Comparison of ENCODE assay signal across 1 cellular context in the genomic region with DNA sequence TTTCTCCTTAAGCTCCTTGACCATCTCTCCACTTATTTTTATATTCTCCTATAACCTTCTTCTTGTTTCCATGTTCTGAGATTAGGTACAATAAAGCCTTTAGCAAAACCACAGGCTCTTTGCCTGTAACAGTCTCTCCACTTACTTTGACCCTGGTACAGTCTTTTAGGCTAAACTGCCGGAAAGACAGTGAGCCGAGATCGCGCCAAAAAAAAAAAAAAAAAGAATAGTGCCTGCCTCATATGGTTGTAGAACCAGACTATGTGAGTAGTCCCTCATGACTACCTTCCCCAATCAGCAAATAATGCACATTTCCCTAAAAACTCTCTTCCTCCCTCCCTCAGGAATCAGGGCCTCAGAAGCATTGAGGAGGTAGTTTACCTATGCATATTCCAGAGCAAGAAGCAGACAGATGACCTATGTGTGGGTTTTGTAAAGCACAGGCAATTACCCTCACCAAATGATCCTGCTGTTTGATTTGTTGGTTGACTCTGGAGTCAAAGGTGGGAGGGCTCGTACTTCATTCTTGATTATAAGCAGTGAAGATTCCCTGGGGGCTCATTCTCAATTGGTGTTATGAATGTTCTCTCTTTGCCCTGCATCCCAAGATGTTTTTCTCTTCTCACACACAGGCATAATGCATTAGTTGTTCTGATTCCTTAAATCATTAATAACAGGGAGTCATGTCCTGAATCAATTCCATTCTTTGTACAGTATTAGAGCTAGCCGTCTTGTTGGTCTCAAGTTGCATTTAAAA.
TF ChIP-seq lines count a peak whose summit lies in the region.

No MANE protein-coding gene starts in this region.

TF ChIP-seq in K562, 482 proteins besides CTCF, POLR2A, EP300 and RAD21:
- TF ChIP-seq PTBP1 (IDR thresholded peaks at IDR 0.05; ENCODE audit: low read depth, low read length) (no peak), ZC3H11A (IDR thresholded peaks at IDR 0.05; ENCODE audit: low read depth, low read length) (no peak), RBFOX2 (IDR thresholded peaks at IDR 0.05; ENCODE audit: low read depth, low read length) (no peak), PTRF (tag; IDR thresholded peaks at IDR 0.05) (no peak), PYGO2 (tag; IDR thresholded peaks at IDR 0.05) (no peak), SAFB2 (IDR thresholded peaks at IDR 0.05; ENCODE audit: borderline replicate concordance, low read depth, low read length, severe bottlenecking) (no peak), NFYB (IDR thresholded peaks at IDR 0.05; ENCODE audit: extremely low read depth, insufficient read length) (no peak), HDAC3 (IDR thresholded peaks at IDR 0.05; ENCODE audit: borderline replicate concordance, partially characterized antibody) (no peak), XRCC4 (IDR thresholded peaks at IDR 0.05; ENCODE audit: extremely low read depth, insufficient read depth, insufficient read length) (no peak)
- TF ChIP-seq, protein P1, sequence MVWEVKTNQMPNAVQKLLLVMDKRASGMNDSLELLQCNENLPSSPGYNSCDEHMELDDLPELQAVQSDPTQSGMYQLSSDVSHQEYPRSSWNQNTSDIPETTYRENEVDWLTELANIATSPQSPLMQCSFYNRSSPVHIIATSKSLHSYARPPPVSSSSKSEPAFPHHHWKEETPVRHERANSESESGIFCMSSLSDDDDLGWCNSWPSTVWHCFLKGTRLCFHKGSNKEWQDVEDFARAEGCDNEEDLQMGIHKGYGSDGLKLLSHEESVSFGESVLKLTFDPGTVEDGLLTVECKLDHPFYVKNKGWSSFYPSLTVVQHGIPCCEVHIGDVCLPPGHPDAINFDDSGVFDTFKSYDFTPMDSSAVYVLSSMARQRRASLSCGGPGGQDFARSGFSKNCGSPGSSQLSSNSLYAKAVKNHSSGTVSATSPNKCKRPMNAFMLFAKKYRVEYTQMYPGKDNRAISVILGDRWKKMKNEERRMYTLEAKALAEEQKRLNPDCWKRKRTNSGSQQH (CRISPR knock-in tag; IDR thresholded peaks at IDR 0.05), result no peak
- TF ChIP-seq, protein P2, sequence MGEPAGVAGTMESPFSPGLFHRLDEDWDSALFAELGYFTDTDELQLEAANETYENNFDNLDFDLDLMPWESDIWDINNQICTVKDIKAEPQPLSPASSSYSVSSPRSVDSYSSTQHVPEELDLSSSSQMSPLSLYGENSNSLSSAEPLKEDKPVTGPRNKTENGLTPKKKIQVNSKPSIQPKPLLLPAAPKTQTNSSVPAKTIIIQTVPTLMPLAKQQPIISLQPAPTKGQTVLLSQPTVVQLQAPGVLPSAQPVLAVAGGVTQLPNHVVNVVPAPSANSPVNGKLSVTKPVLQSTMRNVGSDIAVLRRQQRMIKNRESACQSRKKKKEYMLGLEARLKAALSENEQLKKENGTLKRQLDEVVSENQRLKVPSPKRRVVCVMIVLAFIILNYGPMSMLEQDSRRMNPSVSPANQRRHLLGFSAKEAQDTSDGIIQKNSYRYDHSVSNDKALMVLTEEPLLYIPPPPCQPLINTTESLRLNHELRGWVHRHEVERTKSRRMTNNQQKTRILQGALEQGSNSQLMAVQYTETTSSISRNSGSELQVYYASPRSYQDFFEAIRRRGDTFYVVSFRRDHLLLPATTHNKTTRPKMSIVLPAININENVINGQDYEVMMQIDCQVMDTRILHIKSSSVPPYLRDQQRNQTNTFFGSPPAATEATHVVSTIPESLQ (CRISPR knock-in tag; IDR thresholded peaks at IDR 0.05), result no peak
- TF ChIP-seq, protein P3, sequence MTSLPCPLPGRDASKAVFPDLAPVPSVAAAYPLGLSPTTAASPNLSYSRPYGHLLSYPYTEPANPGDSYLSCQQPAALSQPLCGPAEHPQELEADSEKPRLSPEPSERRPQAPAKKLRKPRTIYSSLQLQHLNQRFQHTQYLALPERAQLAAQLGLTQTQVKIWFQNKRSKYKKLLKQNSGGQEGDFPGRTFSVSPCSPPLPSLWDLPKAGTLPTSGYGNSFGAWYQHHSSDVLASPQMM (CRISPR knock-in tag; IDR thresholded peaks at IDR 0.05), result no peak
TF ChIP-seq in K562: peak in this region for 0.
